23 cellular contexts compared by ENCODE assay signal in the genomic region with DNA sequence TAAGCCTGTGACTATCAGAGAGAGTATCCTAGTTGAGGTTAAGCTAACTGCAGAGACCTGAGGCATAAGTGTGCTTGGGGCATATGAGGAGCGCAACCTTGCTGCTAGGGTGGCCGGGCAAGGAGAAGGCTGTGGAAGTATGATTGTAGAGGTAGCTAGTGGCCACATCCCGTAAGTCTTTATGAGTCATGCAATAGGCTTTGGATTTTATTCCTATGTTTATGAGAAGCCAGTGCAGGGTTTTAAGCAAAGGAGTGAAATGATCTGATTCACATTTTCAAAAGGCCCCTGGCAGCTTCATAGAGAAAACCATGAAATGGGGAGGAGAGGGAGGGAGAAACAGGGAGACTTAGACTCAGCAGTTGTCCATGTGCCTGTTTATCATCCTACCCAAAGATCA.
"Had no signal": no experiment of that assay in that cellular context is flagged by ENCODE, and none has a peak within 500 bp of the region (broad histone marks: within the 10 kb centered on the region; RNA-seq: fewer than 3 reads in every experiment).

No MANE protein-coding gene starts in this region.

- H3K4me3 ChIP-seq: cardiac muscle cell, pancreas, psoas muscle, right atrium auricular region, upper lobe of left lung had no signal

- H3K27me3 ChIP-seq: neutrophil, pancreas, right atrium auricular region, upper lobe of left lung had no signal

- H3K27ac ChIP-seq: cardiac muscle cell, neutrophil, pancreas, psoas muscle, right atrium auricular region, upper lobe of left lung had no signal

- H3K9me3 ChIP-seq: neutrophil, pancreas, psoas muscle, right atrium auricular region, upper lobe of left lung had no signal

- DNase-seq: activated CD4-positive, alpha-beta T cell treated with anti-CD3 and anti-CD28 coated beads for 36 hours; activated CD4-positive, alpha-beta T cell treated with anti-CD3 and anti-CD28 coated beads, Interleukin-2, amount 50 U/mL, for 4 hours; activated CD8-positive, alpha-beta memory T cell treated with anti-CD3 and anti-CD28 coated beads for 24 hours; activated CD8-positive, alpha-beta memory T cell treated with anti-CD3 and anti-CD28 coated beads, Interleukin-2, amount 50 U/mL, for 4 hours; activated naive CD4-positive, alpha-beta T cell treated with Interleukin-2 at 50 U/mL for 16 hours; activated naive CD8-positive, alpha-beta T cell treated with anti-CD3 and anti-CD28 coated beads for 36 hours; activated T-cell treated with anti-CD3 and anti-CD28 coated beads, Interleukin-2, amount 50 U/mL, for 4 hours; amniotic stem cell; cortex of kidney; erythroblast; glutamatergic neuron; hippocampal formation; left ventricle myocardium superior; pancreas; psoas muscle; stimulated activated CD4-positive, alpha-beta T cell treated with anti-CD3 and anti-CD28 coated beads, Interleukin-4, amount 100 ng/mL, for 4 hours; stimulated activated naive CD8-positive, alpha-beta T cell treated with anti-CD3 and anti-CD28 coated beads, Interleukin-15, Interleukin-2, amounts not matched to agents 100 U/mL and 50 U/mL, for 24 hours; T-helper 1 cell; upper lobe of left lung had no signal

- H3K36me3 ChIP-seq: cardiac muscle cell, neutrophil, pancreas, right atrium auricular region, upper lobe of left lung had no signal

- ATAC-seq: activated CD4-positive, alpha-beta T cell treated with anti-CD3 and anti-CD28 coated beads for 36 hours; activated T-cell treated with anti-CD3 and anti-CD28 coated beads, Interleukin-2, amount 50 U/mL, for 4 hours; left ventricle myocardium superior; pancreas; psoas muscle; stimulated activated naive CD8-positive, alpha-beta T cell treated with anti-CD3 and anti-CD28 coated beads, Interleukin-15, Interleukin-2, amounts not matched to agents 100 U/mL and 50 U/mL, for 24 hours; WTC11 had no signal

- H3K4me1 ChIP-seq: pancreas, psoas muscle, right atrium auricular region, upper lobe of left lung had no signal
